Comparison of ENCODE assay signal across 8 cellular contexts in the genomic region with DNA sequence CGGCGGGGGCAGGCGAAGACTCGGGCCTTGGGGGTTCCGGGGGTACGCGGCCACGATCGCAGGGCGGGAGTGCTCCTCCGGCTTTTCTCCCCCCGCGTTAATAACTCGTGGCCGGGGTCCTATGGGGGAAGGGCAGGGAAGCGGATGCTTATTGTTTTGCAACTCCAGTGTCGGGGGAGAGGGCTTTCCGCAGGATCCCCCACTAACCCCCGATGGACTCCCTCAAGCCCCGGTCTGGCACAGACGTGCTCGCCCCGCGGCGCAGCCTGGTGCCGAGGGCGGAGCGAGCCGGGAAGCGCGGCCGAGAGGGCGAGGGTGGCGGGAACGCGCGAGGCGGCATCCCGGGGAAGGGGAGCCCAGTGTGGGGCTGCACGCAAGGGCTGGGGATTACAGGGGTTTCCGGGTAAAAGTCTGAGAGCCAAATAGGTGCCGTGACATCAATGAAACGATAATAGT. TPM values are rescaled to one million over a fixed set of nuclear protein-coding genes. Genes with fewer than 3 reads are reported as not detected.
A peak's percentile ranks its signal among the peaks of the same experiment; 100 is the strongest.
DNase-seq lines count a peak whose midpoint lies in the region; ATAC-seq and TF ChIP-seq lines count a peak whose summit lies in the region.

No MANE protein-coding gene starts in this region.

- intact Hi-C loops in dorsolateral prefrontal cortex (cut with DNase I): loop anchor here (5.0 to 10.0 kb wide), 5 partner anchors 61 to 196 kb away; a partner anchor contains a TSS

- peak overlapping the region; percentile 59 to 97 (median 83) for H3K4me3 ChIP-seq in dorsolateral prefrontal cortex

- no peaks in the 10 kb centered on the region for H3K27me3 ChIP-seq in dorsolateral prefrontal cortex

- H3K27ac ChIP-seq in dorsolateral prefrontal cortex: peak overlapping the region in 58 of 59 donors; percentile 3 to 97 (median 92)

- ATAC-seq in HG02763 (IDR thresholded peaks at IDR 0.05; ENCODE audit: unreplicated experiment): peak; percentile 40

- TF ChIP-seq CTCF in dorsolateral prefrontal cortex (IDR thresholded peaks at IDR 0.05 in 54 of 56, conservative IDR thresholded peaks at IDR 0.05 in 2 of 56; ENCODE audit: low read depth in 1 of 56, partially characterized antibody in 56 of 56): peak in 6 of 56 donors; percentile 3 to 20 (median 11)

- peak; percentile 7 for DNase-seq in activated gamma-delta T cell treated with anti-CD3 and anti-CD28 coated beads, Interleukin-2, amount 50 U/mL, for 16 hours (ENCODE audit: low read depth)
- DNase-seq in activated gamma-delta T cell (lab: John Stamatoyannopoulos, UW) (no peak), NCI-H146 treated with DMSO at 0.1 percent for 48 hours (lab: John Stamatoyannopoulos, UW; ENCODE audit: unreplicated experiment) (peak; percentile 37), dorsolateral prefrontal cortex (peak in 8 of 10 donors; percentile 27 to 76 (median 46)), medulla oblongata (ENCODE audit: extremely low spot score) (peak; percentile 55)
- peak; percentile 60 for DNase-seq in activated CD4-positive, CD25-positive, alpha-beta regulatory T cell treated with anti-CD3 and anti-CD28 coated beads, Interleukin-2, amount 50 U/mL, for 72 hours
- peak; percentile 22 to 29 for DNase-seq in stimulated activated CD8-positive, alpha-beta memory T cell treated with anti-CD3 and anti-CD28 coated beads, Interleukin-15, amount 100 ng/mL, for 4 hours (ENCODE audit: low read depth in 2 of 2)

RNA-seq across cellular contexts. Expression of a gene that starts 0.7 kb away (rescaled TPM):
- 10 to 100 TPM; 19.0 to 35.8 (median 26.0) TPM for total RNA-seq in dorsolateral prefrontal cortex

RNA-seq across cellular contexts. Expression of a gene that starts 59.5 kb away (rescaled TPM):
- 10 to 100 TPM; 37.8 to 74.4 (median 56.4) TPM for total RNA-seq in dorsolateral prefrontal cortex
